In genomic region chr17:7218774-7219173, GRCh38 we compare ENCODE assay signal across 1 cellular context.
TF ChIP-seq lines count a peak whose summit lies in the region.

No MANE protein-coding gene starts in this region.

TF ChIP-seq in A549, 52 proteins besides CTCF, POLR2A, EP300 and RAD21:
- TF ChIP-seq NPAS2 (CRISPR knock-in tag; IDR thresholded peaks at IDR 0.05; ENCODE audit: borderline replicate concordance) = no peak
- no peak for TF ChIP-seq HOXA7 (CRISPR knock-in tag; IDR thresholded peaks at IDR 0.05)
- TF ChIP-seq MAFK (IDR thresholded peaks at IDR 0.05; ENCODE audit: partially characterized antibody) = no peak
- TF ChIP-seq SMC3 (IDR thresholded peaks at IDR 0.05) = no peak
- no peak for TF ChIP-seq TP53 (CRISPR knock-in tag; IDR thresholded peaks at IDR 0.05)
